ENCODE assay signal across 8 cellular contexts in genomic region chr11:12914401-12914912, GRCh38.
DNase-seq lines count a peak whose midpoint lies in the region; ATAC-seq and TF ChIP-seq lines count a peak whose summit lies in the region.

No MANE protein-coding gene starts in this region.

- H3K9ac ChIP-seq in stomach smooth muscle (ENCODE audit: low read length in 2 of 2) = peak overlapping the region in 1 of 2 donors; percentile 21

- DNase-seq in Ammon's horn (ENCODE audit: low spot score) (peak; percentile 96), NCI-H524 treated with DMSO at 0.1 percent for 48 hours (lab: John Stamatoyannopoulos, UW) (peak; percentile 85), choroid plexus epithelial cell (ENCODE audit: low read depth) (peak; percentile 25), kidney epithelial cell (ENCODE audit: low read depth) (no peak)
- no peak for DNase-seq in activated effector memory CD4-positive, alpha-beta T cell treated with anti-CD3 and anti-CD28 coated beads, Interleukin-2, amount 50 U/mL, for 16 hours

- H3K27me3 ChIP-seq in kidney epithelial cell (ENCODE audit: control insufficient read depth, insufficient read depth, low read length) (no peaks in the 10 kb centered on the region), stomach smooth muscle (ENCODE audit: control insufficient read depth in 1 of 2, insufficient read depth in 2 of 2, low read length in 2 of 2) (no peaks in the 10 kb centered on the region)

- H3K4me3 ChIP-seq in choroid plexus epithelial cell (ENCODE audit: low read depth, low read length) (no peak overlapping the region), kidney epithelial cell (ENCODE audit: low read depth, low read length) (no peak overlapping the region), stomach smooth muscle (ENCODE audit: low read length in 2 of 2) (peak overlapping the region in 1 of 2 donors; percentile 35)

- H3K9me3 ChIP-seq in stomach smooth muscle (ENCODE audit: control insufficient read depth in 2 of 2, low read length in 2 of 2) = no peaks in the 10 kb centered on the region

- ATAC-seq in GM19397 (IDR thresholded peaks at IDR 0.05; ENCODE audit: unreplicated experiment) (peak; percentile 74), GM21717 (IDR thresholded peaks at IDR 0.05; ENCODE audit: unreplicated experiment) (no peak)

- H3K27ac ChIP-seq in stomach smooth muscle (ENCODE audit: low read length) = peak overlapping the region; percentile 74

- H3K4me1 ChIP-seq in stomach smooth muscle (ENCODE audit: control insufficient read depth, insufficient read depth, low read length) = peaks cover 13% of the 10 kb centered on the region

- TF ChIP-seq CTCF in choroid plexus epithelial cell (conservative IDR thresholded peaks at IDR 0.05; ENCODE audit: low read depth, low read length) = peak; percentile 74
- TF ChIP-seq CTCF in kidney epithelial cell (IDR thresholded peaks at IDR 0.05; ENCODE audit: insufficient read depth, low read length, poor library complexity, severe bottlenecking) = peak; percentile 82

- H3K36me3 ChIP-seq in kidney epithelial cell (ENCODE audit: control insufficient read depth, insufficient read depth, low read length) (no peaks in the 10 kb centered on the region), stomach smooth muscle (ENCODE audit: control insufficient read depth in 2 of 2, insufficient read depth in 2 of 2, low read length in 2 of 2) (peaks cover 2 to 4% of the 10 kb centered on the region in 2 donors)

Comparison
In these comparisons a context has a peak if more than half of its experiments do, and no peak if none do; other contexts are left out.
1. DNase-seq: peak in Ammon's horn (single experiment), NCI-H524 treated with DMSO at 0.1 percent for 48 hours (single experiment) and choroid plexus epithelial cell (single experiment); none in kidney epithelial cell (single experiment) and activated effector memory CD4-positive, alpha-beta T cell treated with anti-CD3 and anti-CD28 coated beads, Interleukin-2, amount 50 U/mL, for 16 hours (single experiment).